11 cellular contexts compared by ENCODE assay signal in genomic region chr1:12196641-12197482, GRCh38. TPM values are rescaled to one million over a fixed set of nuclear protein-coding genes. Genes with fewer than 3 reads are reported as not detected.
DNase-seq lines count a peak whose midpoint lies in the region; ATAC-seq lines count a peak whose summit lies in the region.
"Had no signal": no experiment of that assay in that cellular context is flagged by ENCODE, and none has a peak within 500 bp of the region (broad histone marks: within the 10 kb centered on the region; RNA-seq: fewer than 3 reads in every experiment).

No MANE protein-coding gene starts in this region.

- ATAC-seq in GM21717 (IDR thresholded peaks at IDR 0.05; ENCODE audit: unreplicated experiment) (no peak), HG03097 (IDR thresholded peaks at IDR 0.05; ENCODE audit: low FRiP score, unreplicated experiment) (no peak), GM19023 (IDR thresholded peaks at IDR 0.05; ENCODE audit: unreplicated experiment) (no peak)

- no peaks in the 10 kb centered on the region for H3K27me3 ChIP-seq in H7 (ENCODE audit: control insufficient read depth, insufficient read depth, low read length)
- H3K27me3 ChIP-seq: ovary had no signal

- no peak overlapping the region for H3K4me3 ChIP-seq in H7 (ENCODE audit: insufficient read depth, low read depth, low read length)
- H3K4me3 ChIP-seq: ovary had no signal

- peak; percentile 65 for DNase-seq in Ammon's horn (ENCODE audit: low spot score)
- DNase-seq in H7: peak; percentile 91
- peak; percentile 30 for DNase-seq in SK-N-DZ (ENCODE audit: low spot score)
- DNase-seq in left kidney (ENCODE audit: low read depth, low spot score): peak; percentile 61
- no peak for DNase-seq in cerebellar nuclear complex (lab: John Stamatoyannopoulos, UW)
- DNase-seq: NCI-H748 treated with DMSO at 0.1 percent for 48 hours; ovary; stimulated activated naive CD4-positive, alpha-beta T cell had no signal

- H3K36me3 ChIP-seq in H7 (replicated peaks; ENCODE audit: control insufficient read depth, insufficient read depth, low read length): no peaks in the 10 kb centered on the region
- H3K36me3 ChIP-seq: ovary had no signal

RNA-seq across cellular contexts. Expression of gene TNFRSF1B, which starts 30.1 kb away (rescaled TPM):
- 1.3 and 2.4 TPM in 2 replicates for total RNA-seq in H7 (2014; rRNA removed; shearing (Covaris generic))
- not detected in 2 replicates for polyA plus RNA-seq in SK-N-DZ (2014; cell fraction: cytosol; rRNA removed)
- polyA plus RNA-seq in SK-N-DZ (2014; cell fraction: nucleus; rRNA removed): not detected in 2 replicates

RNA-seq across cellular contexts. Expression of gene VPS13D, which starts 33.0 kb away (rescaled TPM):
- total RNA-seq in H7 (2014; rRNA removed; shearing (Covaris generic)): 13.1 and 23.7 TPM in 2 replicates
- 4.5 and 9.9 TPM in 2 replicates for polyA plus RNA-seq in SK-N-DZ (2014; cell fraction: cytosol; rRNA removed)
- polyA plus RNA-seq in SK-N-DZ (2014; cell fraction: nucleus; rRNA removed): 4.1 and 5.7 TPM in 2 replicates

Comparison
In these comparisons a context has a peak if more than half of its experiments do, and no peak if none do; other contexts are left out.
1. DNase-seq: peak in Ammon's horn (single experiment), H7 (single experiment), SK-N-DZ (single experiment) and left kidney (single experiment); none in cerebellar nuclear complex (0 of 2).